Comparison of ENCODE assay signal across 28 cellular contexts in genomic region chr16:80012586-80012985, GRCh38.
"Had no signal": no experiment of that assay in that cellular context is flagged by ENCODE, and none has a peak within 500 bp of the region (broad histone marks: within the 10 kb centered on the region; RNA-seq: fewer than 3 reads in every experiment).

No MANE protein-coding gene starts in this region.

- H2AFZ ChIP-seq: neural progenitor cell, parathyroid adenoma had no signal

- H3K27me3 Mint-ChIP-seq: progenitor cell of endocrine pancreas; stimulated activated naive B cell treated with anti-CD40 and anti-IgM and Interleukin-4, amounts not matched to agents 10 μg/mL and 1 μg/mL and 100 μg/mL, for 72 hours had no signal

- H3K4me3 Mint-ChIP-seq: nephron; neural progenitor cell; stimulated activated effector memory CD8-positive, alpha-beta T cell treated with anti-CD3 and anti-CD28 coated beads, Interleukin-12 subunit alpha, Interleukin-12 subunit beta, amount 100 ng/mL, for 72 hours; stimulated activated naive B cell treated with anti-CD40 and anti-IgM and Interleukin-4, amounts not matched to agents 10 μg/mL and 1 μg/mL and 100 μg/mL, for 72 hours; stimulated activated naive CD8-positive, alpha-beta T cell treated with anti-CD3 and anti-CD28 coated beads, Interleukin-15, Interleukin-2, amounts not matched to agents 100 ng/mL and 50 ng/mL, for 24 hours had no signal

- H3K79me2 ChIP-seq: parathyroid adenoma had no signal

- H3K9me3 Mint-ChIP-seq: nephron; neural progenitor cell; stimulated activated effector memory CD8-positive, alpha-beta T cell treated with anti-CD3 and anti-CD28 coated beads, Interleukin-12 subunit alpha, Interleukin-12 subunit beta, amount 100 ng/mL, for 72 hours; stimulated activated naive CD8-positive, alpha-beta T cell treated with anti-CD3 and anti-CD28 coated beads, Interleukin-15, Interleukin-2, amounts not matched to agents 100 ng/mL and 50 ng/mL, for 24 hours had no signal

- FAIRE-seq: small intestine, urothelium cell line had no signal

- H3K4me3 ChIP-seq: neural progenitor cell, ovary, psoas muscle, right lobe of liver, sigmoid colon, stomach, thoracic aorta, thyroid gland, tibial nerve, upper lobe of left lung, vagina had no signal

- H3K27ac ChIP-seq: neural progenitor cell, ovary, parathyroid adenoma, psoas muscle, right lobe of liver, sigmoid colon, stomach, thoracic aorta, thyroid gland, tibial nerve, upper lobe of left lung, vagina had no signal

- ATAC-seq: psoas muscle; right cardiac atrium; right lobe of liver; stimulated activated effector memory CD8-positive, alpha-beta T cell treated with anti-CD3 and anti-CD28 coated beads, Interleukin-12 subunit alpha, Interleukin-12 subunit beta, amount 100 ng/mL, for 72 hours; stimulated activated naive B cell treated with anti-CD40 and anti-IgM and Interleukin-4, amounts not matched to agents 10 μg/mL and 1 μg/mL and 100 μg/mL, for 72 hours had no signal

- H3K27me3 ChIP-seq: neural progenitor cell, ovary, right lobe of liver, sigmoid colon, stomach, thyroid gland, tibial nerve, upper lobe of left lung, vagina had no signal

- H3K36me3 Mint-ChIP-seq: neural progenitor cell; stimulated activated effector memory CD8-positive, alpha-beta T cell treated with anti-CD3 and anti-CD28 coated beads, Interleukin-12 subunit alpha, Interleukin-12 subunit beta, amount 100 ng/mL, for 72 hours; stimulated activated naive B cell treated with anti-CD40 and anti-IgM and Interleukin-4, amounts not matched to agents 10 μg/mL and 1 μg/mL and 100 μg/mL, for 72 hours had no signal

- H3K4me1 Mint-ChIP-seq: nephron; neural progenitor cell; stimulated activated effector memory CD8-positive, alpha-beta T cell treated with anti-CD3 and anti-CD28 coated beads, Interleukin-12 subunit alpha, Interleukin-12 subunit beta, amount 100 ng/mL, for 72 hours; stimulated activated naive B cell treated with anti-CD40 and anti-IgM and Interleukin-4, amounts not matched to agents 10 μg/mL and 1 μg/mL and 100 μg/mL, for 72 hours had no signal

- H3K36me3 ChIP-seq: neural progenitor cell, ovary, right lobe of liver, sigmoid colon, stomach, thoracic aorta, thyroid gland, tibial nerve, upper lobe of left lung, vagina had no signal

- H3K9ac ChIP-seq: neural progenitor cell, parathyroid adenoma had no signal

- H3K27ac Mint-ChIP-seq: nephron; neural progenitor cell; progenitor cell of endocrine pancreas; stimulated activated effector memory CD8-positive, alpha-beta T cell treated with anti-CD3 and anti-CD28 coated beads, Interleukin-12 subunit alpha, Interleukin-12 subunit beta, amount 100 ng/mL, for 72 hours; stimulated activated naive B cell treated with anti-CD40 and anti-IgM and Interleukin-4, amounts not matched to agents 10 μg/mL and 1 μg/mL and 100 μg/mL, for 72 hours; stimulated activated naive CD8-positive, alpha-beta T cell treated with anti-CD3 and anti-CD28 coated beads, Interleukin-15, Interleukin-2, amounts not matched to agents 100 ng/mL and 50 ng/mL, for 24 hours had no signal

- H3K4me2 ChIP-seq: neural progenitor cell had no signal

- H3K9me3 ChIP-seq: ovary, psoas muscle, right lobe of liver, sigmoid colon, stomach, thoracic aorta, thyroid gland, tibial nerve, upper lobe of left lung, vagina had no signal

- DNase-seq: occipital lobe; ovary; posterior cingulate gyrus; psoas muscle; right cardiac atrium; right lobe of liver; sigmoid colon; small intestine; stimulated activated CD4-positive, alpha-beta T cell treated with anti-CD3 and anti-CD28 coated beads, Interleukin-15, amount 100 ng/mL, for 24 hours; stimulated activated CD4-positive, alpha-beta T cell treated with anti-CD3 and anti-CD28 coated beads, Interleukin-2, amount 100 ng/mL, for 24 hours; stimulated activated CD4-positive, alpha-beta T cell treated with anti-CD3 and anti-CD28 coated beads, Interleukin-2, amount 100 ng/mL, for 48 hours; stimulated activated CD4-positive, alpha-beta T cell treated with anti-CD3 and anti-CD28 coated beads, Interleukin-4, amount 100 ng/mL, for 24 hours; stimulated activated naive B cell treated with anti-CD40 and anti-IgM and Interleukin-4, amounts not matched to agents 10 μg/mL and 1 μg/mL and 100 μg/mL, for 72 hours; stimulated activated naive CD4-positive, alpha-beta T cell treated with Interleukin-2 at 50 U/mL for 16 hours; stomach; thyroid gland; trophoblast cell; upper lobe of left lung had no signal

- H3K4me1 ChIP-seq: neural progenitor cell, parathyroid adenoma, psoas muscle, stomach, thyroid gland, tibial nerve, upper lobe of left lung, vagina had no signal
